In the genomic region with DNA sequence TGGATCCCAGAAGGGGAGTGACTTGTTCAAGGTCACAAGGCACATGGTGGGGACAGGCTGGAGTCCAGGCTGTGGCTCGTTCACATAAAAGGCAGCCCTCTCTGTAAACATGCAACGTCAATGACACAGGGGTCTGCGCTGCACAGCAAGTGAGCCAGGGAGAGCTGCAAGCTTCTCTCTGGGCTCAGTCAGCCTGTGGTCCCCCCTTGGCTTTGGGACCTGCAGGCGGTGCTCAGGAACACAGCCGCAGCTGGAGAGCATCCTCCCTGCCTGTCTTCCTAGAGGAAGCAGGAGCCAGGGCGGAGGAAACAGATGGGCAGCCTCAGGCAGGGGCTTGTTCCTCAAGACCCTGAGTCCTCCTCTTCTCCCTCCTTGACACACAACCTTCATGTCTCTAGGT, we compare ENCODE assay signal across 15 cellular contexts.
DNase-seq lines count a peak whose midpoint lies in the region; ATAC-seq and TF ChIP-seq lines count a peak whose summit lies in the region.
"Had no signal": no experiment of that assay in that cellular context is flagged by ENCODE, and none has a peak within 500 bp of the region (broad histone marks: within the 10 kb centered on the region; RNA-seq: fewer than 3 reads in every experiment).

No MANE protein-coding gene starts in this region.

- ATAC-seq in left lobe of liver (no peak), GM18858 (IDR thresholded peaks at IDR 0.05; ENCODE audit: unreplicated experiment) (no peak)
- ATAC-seq: K562, Right ventricle myocardium inferior had no signal

- CTCF ChIA-PET in activated CD4-positive, alpha-beta memory T cell treated with anti-CD3 and anti-CD28 coated beads, Interleukin-2, amount 10 ng/mL, durations not matched to agents 7 days and 5 days (lab: Charles Lee): no interaction called here
- CTCF ChIA-PET in activated CD4-positive, alpha-beta memory T cell treated with anti-CD3 and anti-CD28 coated beads for 36 hours (lab: Charles Lee): interaction anchor here (0.7 kb wide), 1 partner anchor 915 kb away, joined by 3 read pairs; no protein-coding TSS in a partner anchor

- POLR2A ChIA-PET in activated CD4-positive, alpha-beta memory T cell treated with anti-CD3 and anti-CD28 coated beads, Interleukin-2, amount 10 ng/mL, durations not matched to agents 7 days and 5 days (lab: Charles Lee): no interaction called here
- POLR2A ChIA-PET in activated CD4-positive, alpha-beta memory T cell treated with anti-CD3 and anti-CD28 coated beads for 36 hours (lab: Charles Lee): no interaction called here

- peaks cover 0 to 3% (median 1%) of the 10 kb centered on the region in 6 donors for H3K4me1 ChIP-seq in spleen

- H3K9me3 Mint-ChIP-seq in activated CD4-positive, alpha-beta memory T cell treated with anti-CD3 and anti-CD28 coated beads, Interleukin-2, amount 10 ng/mL, durations not matched to agents 7 days and 5 days: no peaks in the 10 kb centered on the region
- H3K9me3 Mint-ChIP-seq in activated CD4-positive, alpha-beta memory T cell treated with anti-CD3 and anti-CD28 coated beads for 36 hours: no peaks in the 10 kb centered on the region
- H3K9me3 Mint-ChIP-seq in chondrocyte (ENCODE audit: low read depth): no peaks in the 10 kb centered on the region
- H3K9me3 Mint-ChIP-seq: CD4-positive, alpha-beta memory T cell had no signal

- H3K4me3 ChIP-seq in spleen: no peak overlapping the region
- no peak overlapping the region for H3K4me3 ChIP-seq in H7 (ENCODE audit: insufficient read depth, low read depth, low read length)
- H3K4me3 ChIP-seq: K562 had no signal

- no peaks in the 10 kb centered on the region for H3K36me3 Mint-ChIP-seq in activated CD4-positive, alpha-beta memory T cell treated with anti-CD3 and anti-CD28 coated beads, Interleukin-2, amount 10 ng/mL, durations not matched to agents 7 days and 5 days (ENCODE audit: low read depth)
- H3K36me3 Mint-ChIP-seq in activated CD4-positive, alpha-beta memory T cell treated with anti-CD3 and anti-CD28 coated beads for 36 hours: no peaks in the 10 kb centered on the region
- H3K36me3 Mint-ChIP-seq in chondrocyte (ENCODE audit: low read depth): no peaks in the 10 kb centered on the region
- H3K36me3 Mint-ChIP-seq: CD4-positive, alpha-beta memory T cell had no signal

- H3K27me3 Mint-ChIP-seq in activated CD4-positive, alpha-beta memory T cell treated with anti-CD3 and anti-CD28 coated beads, Interleukin-2, amount 10 ng/mL, durations not matched to agents 7 days and 5 days: no peaks in the 10 kb centered on the region
- H3K27me3 Mint-ChIP-seq in activated CD4-positive, alpha-beta memory T cell treated with anti-CD3 and anti-CD28 coated beads for 36 hours: peaks cover 5% of the 10 kb centered on the region
- H3K27me3 Mint-ChIP-seq in chondrocyte (ENCODE audit: low read depth): peaks cover 10% of the 10 kb centered on the region

- H3K36me3 ChIP-seq in spleen (no peaks in the 10 kb centered on the region), H7 (replicated peaks; ENCODE audit: control insufficient read depth, insufficient read depth, low read length) (no peaks in the 10 kb centered on the region)

- intact Hi-C loops in activated CD4-positive, alpha-beta memory T cell treated with anti-CD3 and anti-CD28 coated beads for 36 hours (cut with micrococcal nuclease): no loop called here
- intact Hi-C loops in spleen (cut with DNase I; ENCODE audit: low total_unique reads): no loop called here

- whole genome bisulfite sequencing in spleen, 5 donors: 22 to 63% (median 41%) methylated on average over 4 to 6 of the region's 6 CpGs

- H3K27ac ChIP-seq in spleen: no peak overlapping the region

- no peak overlapping the region for H3K4me3 Mint-ChIP-seq in activated CD4-positive, alpha-beta memory T cell treated with anti-CD3 and anti-CD28 coated beads, Interleukin-2, amount 10 ng/mL, durations not matched to agents 7 days and 5 days
- H3K4me3 Mint-ChIP-seq in activated CD4-positive, alpha-beta memory T cell treated with anti-CD3 and anti-CD28 coated beads for 36 hours: no peak overlapping the region
- H3K4me3 Mint-ChIP-seq in chondrocyte (ENCODE audit: unreplicated experiment): no peak overlapping the region
- H3K4me3 Mint-ChIP-seq: CD4-positive, alpha-beta memory T cell had no signal

- no peaks in the 10 kb centered on the region for H3K4me1 Mint-ChIP-seq in activated CD4-positive, alpha-beta memory T cell treated with anti-CD3 and anti-CD28 coated beads, Interleukin-2, amount 10 ng/mL, durations not matched to agents 7 days and 5 days
- H3K4me1 Mint-ChIP-seq in activated CD4-positive, alpha-beta memory T cell treated with anti-CD3 and anti-CD28 coated beads for 36 hours (ENCODE audit: low read depth): no peaks in the 10 kb centered on the region
- peaks cover 6% of the 10 kb centered on the region for H3K4me1 Mint-ChIP-seq in chondrocyte (ENCODE audit: low read depth)
- H3K4me1 Mint-ChIP-seq: CD4-positive, alpha-beta memory T cell had no signal

- peak; percentile 11 for DNase-seq in activated CD4-positive, alpha-beta memory T cell treated with anti-CD3 and anti-CD28 coated beads, Interleukin-2, amount 10 ng/mL, durations not matched to agents 7 days and 5 days
- DNase-seq in activated CD4-positive, alpha-beta memory T cell treated with anti-CD3 and anti-CD28 coated beads for 36 hours: no peak
- DNase-seq in chondrocyte (ENCODE audit: low spot score) (peak; percentile 64), left lobe of liver (ENCODE audit: low spot score) (peak; percentile 15), spleen (peak; percentile 69), CD1c-positive myeloid dendritic cell (ENCODE audit: extremely low spot score) (no peak), H7 (no peak)
- DNase-seq: 8988T; CD4-positive, alpha-beta memory T cell; GF-D8; NCI-H1105; NCI-H2081 treated with DMSO at 0.1 percent for 48 hours had no signal

- H3K27ac Mint-ChIP-seq in activated CD4-positive, alpha-beta memory T cell treated with anti-CD3 and anti-CD28 coated beads, Interleukin-2, amount 10 ng/mL, durations not matched to agents 7 days and 5 days: no peak overlapping the region
- no peak overlapping the region for H3K27ac Mint-ChIP-seq in activated CD4-positive, alpha-beta memory T cell treated with anti-CD3 and anti-CD28 coated beads for 36 hours
- no peak overlapping the region for H3K27ac Mint-ChIP-seq in chondrocyte (ENCODE audit: unreplicated experiment)

- TF ChIP-seq CTCF in chondrocyte (IDR thresholded peaks at IDR 0.05) (no peak), spleen (IDR thresholded peaks at IDR 0.05 in 8 of 11, conservative IDR thresholded peaks at IDR 0.05 in 3 of 11) (no peak)

- H3K27me3 ChIP-seq in spleen (replicated peaks in 1 of 7) (no peaks in the 10 kb centered on the region), H7 (ENCODE audit: control insufficient read depth, insufficient read depth, low read length) (no peaks in the 10 kb centered on the region)

- TF ChIP-seq POLR2A in spleen (IDR thresholded peaks at IDR 0.05): no peak

- H3K9me3 ChIP-seq in spleen: no peaks in the 10 kb centered on the region

Comparison
In these comparisons a context has a peak if more than half of its experiments do, and no peak if none do; other contexts are left out.
1. DNase-seq: peak in activated CD4-positive, alpha-beta memory T cell treated with anti-CD3 and anti-CD28 coated beads, Interleukin-2, amount 10 ng/mL, durations not matched to agents 7 days and 5 days (single experiment), chondrocyte (single experiment), left lobe of liver (single experiment) and spleen (single experiment); none in activated CD4-positive, alpha-beta memory T cell treated with anti-CD3 and anti-CD28 coated beads for 36 hours (single experiment), CD1c-positive myeloid dendritic cell (single experiment) and H7 (single experiment).